In genomic region chr6:108118791-108119211, GRCh38 we compare ENCODE assay signal across 8 cellular contexts. TPM values are rescaled to one million over a fixed set of nuclear protein-coding genes. Genes with fewer than 3 reads are reported as not detected.
DNase-seq lines count a peak whose midpoint lies in the region; ATAC-seq and TF ChIP-seq lines count a peak whose summit lies in the region.

No MANE protein-coding gene starts in this region.

- H3K27ac Mint-ChIP-seq in natural killer cell treated with Interleukin-12 subunit alpha and Interleukin-12 subunit beta and Interleukin-15 and Interleukin-18, amount 100 ng/mL, for 72 hours, result no peak overlapping the region

- intact Hi-C loops in colonic mucosa (cut with DNase I) (loop anchor here (10.0 kb wide), 1 partner anchor 376 kb away; no protein-coding TSS in a partner anchor), body of pancreas (cut with DNase I) (loop anchor here (10.0 kb wide), 1 partner anchor 376 kb away; no protein-coding TSS in a partner anchor)

- ATAC-seq in natural killer cell treated with Interleukin-12 subunit alpha and Interleukin-12 subunit beta and Interleukin-15 and Interleukin-18, amount 100 ng/mL, for 72 hours, result no peak
- ATAC-seq in body of pancreas (no peak), HG03135 (IDR thresholded peaks at IDR 0.05; ENCODE audit: unreplicated experiment) (no peak), HG02970 (IDR thresholded peaks at IDR 0.05; ENCODE audit: low FRiP score, unreplicated experiment) (no peak)

- H3K4me3 ChIP-seq in BJ (ENCODE audit: low read depth, low read length) (peak overlapping the region; percentile 7; the same call in 1 of the 2 replicates), HL-60 (replicated peaks; ENCODE audit: insufficient read depth, low read length) (peak overlapping the region; percentile 11), colonic mucosa (peak overlapping the region; percentile 0), body of pancreas (no peak overlapping the region)

- POLR2A ChIA-PET in BJ (lab: Charles Lee), result no interaction called here

- DNase-seq in BJ (ENCODE audit: low read depth) (no peak), HL-60 (ENCODE audit: low read depth in 1 of 2, low spot score in 1 of 2) (no peak), colonic mucosa (no peak), body of pancreas (no peak), iPS-NIHi7 (ENCODE audit: extremely low spot score) (no peak)
- no peak for DNase-seq in natural killer cell treated with Interleukin-12 subunit alpha and Interleukin-12 subunit beta and Interleukin-15 and Interleukin-18, amount 100 ng/mL, for 72 hours (ENCODE audit: low spot score)

- no peak for TF ChIP-seq POLR2A in body of pancreas (IDR thresholded peaks at IDR 0.05)

- no peak overlapping the region for H3K9ac ChIP-seq in colonic mucosa (ENCODE audit: low read depth in 2 of 2, low read length in 2 of 2)

- H3K27ac ChIP-seq in HL-60 (replicated peaks), result no peak overlapping the region
- no peak overlapping the region for H3K27ac ChIP-seq in colonic mucosa
- no peak overlapping the region for H3K27ac ChIP-seq in body of pancreas

- TF ChIP-seq CTCF in BJ (IDR thresholded peaks at IDR 0.05; ENCODE audit: insufficient read depth, low read depth, low read length) (no peak), HL-60 (IDR thresholded peaks at IDR 0.05; ENCODE audit: insufficient read depth, low read length) (no peak), colonic mucosa (IDR thresholded peaks at IDR 0.05) (no peak), body of pancreas (IDR thresholded peaks at IDR 0.05) (no peak)

- H3K4me1 ChIP-seq in colonic mucosa (peaks cover 23% of the 10 kb centered on the region), body of pancreas (peaks cover 46% of the 10 kb centered on the region)

- peaks cover 55 to 81% of the 10 kb centered on the region in 2 donors for H3K27me3 Mint-ChIP-seq in natural killer cell treated with Interleukin-12 subunit alpha and Interleukin-12 subunit beta and Interleukin-15 and Interleukin-18, amount 100 ng/mL, for 72 hours

- CTCF ChIA-PET in BJ (lab: Yijun Ruan, JAX), result interaction anchor here (1.4 kb wide), 1 partner anchor 10 kb away, joined by 4 read pairs; no protein-coding TSS in a partner anchor

- H3K9me3 ChIP-seq in colonic mucosa (no peaks in the 10 kb centered on the region), body of pancreas (no peaks in the 10 kb centered on the region)

- peak overlapping the region; percentile 80 for H3K4me3 Mint-ChIP-seq in natural killer cell treated with Interleukin-12 subunit alpha and Interleukin-12 subunit beta and Interleukin-15 and Interleukin-18, amount 100 ng/mL, for 72 hours

- H3K36me3 Mint-ChIP-seq in natural killer cell treated with Interleukin-12 subunit alpha and Interleukin-12 subunit beta and Interleukin-15 and Interleukin-18, amount 100 ng/mL, for 72 hours, result peaks cover 6% of the 10 kb centered on the region

- H3K36me3 ChIP-seq in BJ (ENCODE audit: control insufficient read depth, insufficient read depth, low read length) (no peaks in the 10 kb centered on the region), colonic mucosa (no peaks in the 10 kb centered on the region), body of pancreas (replicated peaks in 1 of 2; ENCODE audit: insufficient read depth in 1 of 2, low read depth in 2 of 2) (no peaks in the 10 kb centered on the region)

- H3K9me3 Mint-ChIP-seq in natural killer cell treated with Interleukin-12 subunit alpha and Interleukin-12 subunit beta and Interleukin-15 and Interleukin-18, amount 100 ng/mL, for 72 hours, result no peaks in the 10 kb centered on the region

- H3K27me3 ChIP-seq in BJ (ENCODE audit: control insufficient read depth, insufficient read depth, low read length) (peaks cover 68% of the 10 kb centered on the region), HL-60 (ENCODE audit: insufficient read depth, poor library complexity, severe bottlenecking) (peaks cover 64% of the 10 kb centered on the region), colonic mucosa (peaks cover 76% of the 10 kb centered on the region), body of pancreas (peaks cover 0 to 29% of the 10 kb centered on the region in 2 donors)

- WGBS in body of pancreas, 2 donors, result 5 to 12% methylated on average over 19 of the region's 19 CpGs

- H3K4me1 Mint-ChIP-seq in natural killer cell treated with Interleukin-12 subunit alpha and Interleukin-12 subunit beta and Interleukin-15 and Interleukin-18, amount 100 ng/mL, for 72 hours (ENCODE audit: low read depth in 2 of 2), result peaks cover 29 to 35% of the 10 kb centered on the region in 2 donors

RNA-seq across cellular contexts. Expression of gene OSTM1, which starts 44.3 kb away (rescaled TPM):
- polyA plus RNA-seq in BJ (2011; rRNA removed), result 20.1 and 33.6 TPM in 2 replicates
- 14.5 and 23.0 TPM in 2 replicates for polyA minus RNA-seq in BJ (2011; rRNA and poly(A)+ RNA removed)
- total RNA-seq in colonic mucosa (10 to 100 TPM; 14.7 to 21.1 TPM), body of pancreas (10 to 100 TPM; 26.0 to 35.0 TPM)
- total RNA-seq in natural killer cell treated with Interleukin-12 subunit alpha and Interleukin-12 subunit beta and Interleukin-15 and Interleukin-18, amount 100 ng/mL, for 72 hours, result 10 to 100 TPM; 37.7 to 55.6 TPM

RNA-seq across cellular contexts. Expression of gene NR2E1, which starts 47.0 kb away (rescaled TPM):
- polyA plus RNA-seq in BJ (2011; rRNA removed), result not detected in 2 replicates
- polyA minus RNA-seq in BJ (2011; rRNA and poly(A)+ RNA removed), result not detected in 2 replicates
- total RNA-seq in colonic mucosa (not detected), body of pancreas (not detected)
- not detected for total RNA-seq in natural killer cell treated with Interleukin-12 subunit alpha and Interleukin-12 subunit beta and Interleukin-15 and Interleukin-18, amount 100 ng/mL, for 72 hours

Comparison
In these comparisons a context has a peak if more than half of its experiments do, and no peak if none do; other contexts are left out.
1. H3K4me3 ChIP-seq: peak in BJ (single experiment), HL-60 (single experiment) and colonic mucosa (single experiment); none in body of pancreas (0 of 2).